Comparison of ENCODE assay signal across 8 cellular contexts in genomic region chr17:50680543-50681259, GRCh38. TPM values are rescaled to one million over a fixed set of nuclear protein-coding genes. Genes with fewer than 3 reads are reported as not detected.
A peak's percentile ranks its signal among the peaks of the same experiment; 100 is the strongest.
DNase-seq lines count a peak whose midpoint lies in the region; ATAC-seq, FAIRE-seq and TF ChIP-seq lines count a peak whose summit lies in the region.
"Not testable (repeated sequence)": the region's sequence is repeated elsewhere in the genome, so short reads cannot be mapped to it uniquely, and the experiment has no call there.

No MANE protein-coding gene starts in this region.

- peaks cover 35% of the 10 kb centered on the region for H3K4me1 Mint-ChIP-seq in neural progenitor cell

- in situ Hi-C loops in Panc1 (cut with HindIII; ENCODE audit: low pct_unique_long_range_greater_than_20kb, low sequenced_read_pairs): not testable (repeated sequence)

- H3K36me3 Mint-ChIP-seq in neural progenitor cell: not testable (repeated sequence)

- BruUV-seq in Panc1 (replicated peaks; lab: Mats Ljungman, UMichigan): not testable (repeated sequence)

- H3K4me1 ChIP-seq in A549: peaks cover 99% of the 10 kb centered on the region
- peaks cover 24% of the 10 kb centered on the region for H3K4me1 ChIP-seq in Panc1 (ENCODE audit: control insufficient read depth, insufficient read depth, low read length)
- peaks cover 15% of the 10 kb centered on the region for H3K4me1 ChIP-seq in adipocyte (ENCODE audit: control insufficient read depth, insufficient read depth, low read length)
- peaks cover 20% of the 10 kb centered on the region for H3K4me1 ChIP-seq in colonic mucosa
- H3K4me1 ChIP-seq in kidney (ENCODE audit: control insufficient read depth in 1 of 2, insufficient read depth in 1 of 2, low read depth in 1 of 2, low read length in 2 of 2): not testable (repeated sequence)
- H3K4me1 ChIP-seq in neural progenitor cell: peaks cover 12% of the 10 kb centered on the region
- peaks cover 11% of the 10 kb centered on the region for H3K4me1 ChIP-seq in smooth muscle cell (ENCODE audit: low read depth)

- H3K4me3 ChIP-seq in A549; H7 (ENCODE audit: insufficient read depth, low read depth, low read length); Panc1 (ENCODE audit: low read depth in 2 of 2, low read length in 2 of 2); colonic mucosa; neural progenitor cell; smooth muscle cell: not testable (repeated sequence)
- H3K4me3 ChIP-seq in adipocyte (ENCODE audit: low read length) (peak overlapping the region; percentile 22), kidney (ENCODE audit: low read length in 2 of 2) (peak overlapping the region in 1 of 2 donors; percentile 38)

- WGBS in A549 (ENCODE audit: missing lambda C conversion rate): 65% methylated on average over 12 of the region's 12 CpGs
- 89% methylated on average over 12 of the region's 12 CpGs for WGBS in smooth muscle cell (ENCODE audit: low lambda C conversion rate)

- not testable (repeated sequence) for TF ChIP-seq POLR2A in A549 (IDR thresholded peaks at IDR 0.05; ENCODE audit: low read length)

- not testable (repeated sequence) for H3K36me3 ChIP-seq in H7 (replicated peaks; ENCODE audit: control insufficient read depth, insufficient read depth, low read length); Panc1 (ENCODE audit: control insufficient read depth, insufficient read depth, low read length); colonic mucosa; kidney (ENCODE audit: control insufficient read depth in 1 of 2, insufficient read depth in 2 of 2, low read length in 2 of 2); neural progenitor cell; smooth muscle cell (ENCODE audit: low read depth)
- peaks cover 22% of the 10 kb centered on the region for H3K36me3 ChIP-seq in adipocyte (ENCODE audit: control insufficient read depth, insufficient read depth, low read length, severe bottlenecking)

- DNase-seq in A549 (ENCODE audit: low read depth in 1 of 2, low spot score in 1 of 2); Panc1 (ENCODE audit: low read depth, low spot score); adipocyte (ENCODE audit: low read depth); colonic mucosa; neural progenitor cell (ENCODE audit: low spot score); smooth muscle cell (lab: John Stamatoyannopoulos, UW; ENCODE audit: unreplicated experiment): not testable (repeated sequence)
- DNase-seq in H7: peak; percentile 10
- peak; percentile 27 for DNase-seq in kidney

- not testable (repeated sequence) for TF ChIP-seq CTCF in A549 (IDR thresholded peaks at IDR 0.05); Panc1 (IDR thresholded peaks at IDR 0.05); colonic mucosa (IDR thresholded peaks at IDR 0.05); kidney (IDR thresholded peaks at IDR 0.05; ENCODE audit: borderline replicate concordance, extremely low read depth, insufficient read depth); neural progenitor cell (IDR thresholded peaks at IDR 0.05); smooth muscle cell (IDR thresholded peaks at IDR 0.05; ENCODE audit: borderline replicate concordance, insufficient read depth, poor library complexity, severe bottlenecking)

- H2AFZ ChIP-seq in neural progenitor cell (replicated peaks) (peak overlapping the region; percentile 70), smooth muscle cell (ENCODE audit: low read depth) (peak overlapping the region; percentile 34)

- FAIRE-seq in A549 (lab: Jason Lieb, UNC); kidney (lab: Jason Lieb, UNC): not testable (repeated sequence)

- not testable (repeated sequence) for TF ChIP-seq EP300 in A549 (IDR thresholded peaks at IDR 0.05)

- peaks cover 19% of the 10 kb centered on the region for H3F3A ChIP-seq in neural progenitor cell (ENCODE audit: low read depth)
- not testable (repeated sequence) for H3F3A ChIP-seq in smooth muscle cell (ENCODE audit: low read depth)

- peaks cover 16% of the 10 kb centered on the region for H3K27me3 Mint-ChIP-seq in neural progenitor cell (ENCODE audit: insufficient read depth, low read depth)

- not testable (repeated sequence) for H3K27me3 ChIP-seq in H7 (ENCODE audit: control insufficient read depth, insufficient read depth, low read length); Panc1 (ENCODE audit: control insufficient read depth, insufficient read depth, low read length); adipocyte (replicated peaks; ENCODE audit: control insufficient read depth, insufficient read depth, low read length); colonic mucosa; neural progenitor cell; smooth muscle cell (ENCODE audit: low read depth)

- not testable (repeated sequence) for H3K79me2 ChIP-seq in neural progenitor cell (ENCODE audit: low read depth); smooth muscle cell (ENCODE audit: low read depth)

- not testable (repeated sequence) for H4K20me1 ChIP-seq in neural progenitor cell (ENCODE audit: low read depth); smooth muscle cell (ENCODE audit: low read depth)

- peak overlapping the region; percentile 22; the same call in 2 of the 3 replicates for H3K4me2 ChIP-seq in A549
- not testable (repeated sequence) for H3K4me2 ChIP-seq in neural progenitor cell, smooth muscle cell

- H3K9ac ChIP-seq in adipocyte (ENCODE audit: low read length): peak overlapping the region; percentile 56
- H3K9ac ChIP-seq in colonic mucosa (ENCODE audit: low read depth in 2 of 2, low read length in 2 of 2); kidney (ENCODE audit: low read length in 2 of 2); neural progenitor cell; smooth muscle cell (ENCODE audit: low read depth): not testable (repeated sequence)

- not testable (repeated sequence) for ATAC-seq in A549
- peak; percentile 4; the same call in 1 of the 2 replicates for ATAC-seq in Panc1

- not testable (repeated sequence) for H3K9me3 Mint-ChIP-seq in neural progenitor cell

- peak overlapping the region; percentile 29 for H3K27ac Mint-ChIP-seq in neural progenitor cell

- intact Hi-C loops in Panc1 (cut with micrococcal nuclease; ENCODE audit: unreplicated experiment): not testable (repeated sequence)
- intact Hi-C loops in colonic mucosa (cut with DNase I): loop anchor here (5.0 kb wide), 1 partner anchor 48 kb away; the partner anchor contains the start of gene ABCC3
- intact Hi-C loops in kidney (cut with DNase I): loop anchor here (10.0 kb wide), 1 partner anchor 46 kb away; the partner anchor contains the start of gene ABCC3

- not testable (repeated sequence) for TF ChIP-seq RAD21 in A549 (conservative IDR thresholded peaks at IDR 0.05 in 1 of 2, IDR thresholded peaks at IDR 0.05 in 1 of 2)

- CTCF ChIA-PET in A549 (lab: Yijun Ruan, JAX): interaction anchor here (0.7 to 52.6 kb wide), 10 partner anchors 7 to 172 kb away, joined by 3 to 2097 read pairs (median 7); partner anchors contain the start of genes ABCC3 and SPATA20
- CTCF ChIA-PET in Panc1 (lab: Charles Lee): interaction anchor here (0.6 to 1.3 kb wide), 4 partner anchors 14 to 53 kb away, joined by 3 read pairs; no protein-coding TSS in a partner anchor

- POLR2A ChIA-PET in A549 (lab: Yijun Ruan, JAX): interaction anchor here (0.6 to 1.7 kb wide), 2 partner anchors 16 to 19 kb away, joined by 3 to 5 read pairs; no protein-coding TSS in a partner anchor
- POLR2A ChIA-PET in Panc1 (lab: Charles Lee): not testable (repeated sequence)

- not testable (repeated sequence) for H3K9me3 ChIP-seq in A549; Panc1 (ENCODE audit: control insufficient read depth, insufficient read depth, low read depth, low read length); adipocyte (ENCODE audit: control insufficient read depth, low read length); colonic mucosa; kidney (ENCODE audit: control insufficient read depth in 1 of 2, low read length in 2 of 2); neural progenitor cell (ENCODE audit: low read depth); smooth muscle cell (replicated peaks; ENCODE audit: low read depth)

- peak overlapping the region; percentile 40 for H3K4me3 Mint-ChIP-seq in neural progenitor cell

- H3K27ac ChIP-seq in A549: peak overlapping the region; percentile 97 to 98
- H3K27ac ChIP-seq in Panc1 (ENCODE audit: low read length): peak overlapping the region; percentile 52
- peak overlapping the region; percentile 33 for H3K27ac ChIP-seq in colonic mucosa
- H3K27ac ChIP-seq in kidney (ENCODE audit: low read depth in 2 of 2, low read length in 2 of 2); neural progenitor cell; smooth muscle cell (ENCODE audit: low read depth): not testable (repeated sequence)

RNA-seq across cellular contexts. Expression of gene ANKRD40, which starts 27.0 kb away (rescaled TPM):
- polyA plus RNA-seq in A549 (2011; rRNA removed) (68.5 and 84.3 TPM in 2 replicates), A549 (2017; fragmentation: RNase III; extraction: RNeasy Plus Mini Kit Qiagen cat#74134 plus additional on column Dnase treatment) (44.2 to 55.2 TPM (median 50.1 TPM) in 3 replicates), kidney (ENCODE audit: insufficient read depth, low read depth, low replicate concordance) (15.8 TPM), smooth muscle cell (8.2 and 10.1 TPM in 2 replicates)
- 31.1 and 36.1 TPM in 2 replicates for polyA plus RNA-seq in A549 (2012; cell fraction: cytosol; rRNA removed)
- 20.0 and 27.7 TPM in 2 replicates for polyA plus RNA-seq in A549 (2012; cell fraction: nucleus; rRNA removed)
- polyA minus RNA-seq in A549 (2011; rRNA and poly(A)+ RNA removed): 31.0 and 37.0 TPM in 2 replicates
- 42.0 and 46.0 TPM in 2 replicates for total RNA-seq in H7 (2014; rRNA removed; shearing (Covaris generic))
- total RNA-seq in Panc1 (2021; ENCODE audit: unreplicated experiment) (57.2 TPM), colonic mucosa (10 to 100 TPM; 20.1 to 25.1 TPM), kidney (37.6 TPM), neural progenitor cell (ENCODE audit: low replicate concordance) (50.6 and 53.4 TPM in 2 replicates), smooth muscle cell (17.6 and 19.5 TPM in 2 replicates)
- polyA plus RNA-seq in Panc1 (2012; ENCODE audit: insufficient read length): 28.2 TPM

RNA-seq across cellular contexts. Expression of gene LUC7L3, which starts 38.7 kb away (rescaled TPM):
- polyA plus RNA-seq in A549 (2011; rRNA removed) (117 and 209 TPM in 2 replicates), A549 (2017; fragmentation: RNase III; extraction: RNeasy Plus Mini Kit Qiagen cat#74134 plus additional on column Dnase treatment) (165 to 211 TPM (median 207 TPM) in 3 replicates), kidney (ENCODE audit: insufficient read depth, low read depth, low replicate concordance) (74.3 TPM), smooth muscle cell (75.9 and 110 TPM in 2 replicates)
- 49.5 and 58.7 TPM in 2 replicates for polyA plus RNA-seq in A549 (2012; cell fraction: cytosol; rRNA removed)
- 125 and 135 TPM in 2 replicates for polyA plus RNA-seq in A549 (2012; cell fraction: nucleus; rRNA removed)
- 15.6 and 16.2 TPM in 2 replicates for polyA minus RNA-seq in A549 (2011; rRNA and poly(A)+ RNA removed)
- 45.4 and 76.9 TPM in 2 replicates for total RNA-seq in H7 (2014; rRNA removed; shearing (Covaris generic))
- total RNA-seq in Panc1 (2021; ENCODE audit: unreplicated experiment) (136 TPM), colonic mucosa (10 to 100 TPM; 73.0 to 88.3 TPM), kidney (91.9 TPM), neural progenitor cell (ENCODE audit: low replicate concordance) (245 and 374 TPM in 2 replicates), smooth muscle cell (59.6 and 77.8 TPM in 2 replicates)
- polyA plus RNA-seq in Panc1 (2012; ENCODE audit: insufficient read length): 97.6 TPM

RNA-seq across cellular contexts. Expression of gene ABCC3, which starts 46.0 kb away (rescaled TPM):
- 342 and 442 TPM in 2 replicates for polyA plus RNA-seq in A549 (2011; rRNA removed)
- 157 and 189 TPM in 2 replicates for polyA plus RNA-seq in A549 (2012; cell fraction: cytosol; rRNA removed)
- 1,165 and 1,226 TPM in 2 replicates for polyA plus RNA-seq in A549 (2012; cell fraction: nucleus; rRNA removed)
- polyA plus RNA-seq in A549 (2017; fragmentation: RNase III; extraction: RNeasy Plus Mini Kit Qiagen cat#74134 plus additional on column Dnase treatment): 225 to 288 TPM (median 248 TPM) in 3 replicates
- polyA minus RNA-seq in A549 (2011; rRNA and poly(A)+ RNA removed): 586 and 639 TPM in 2 replicates
- 0.33 and 0.48 TPM in 2 replicates for total RNA-seq in H7 (2014; rRNA removed; shearing (Covaris generic))
- total RNA-seq in Panc1 (2021; ENCODE audit: unreplicated experiment): 128 TPM
- polyA plus RNA-seq in Panc1 (2012; ENCODE audit: insufficient read length): 188 TPM
- 100 to 1,000 TPM; 187 to 226 TPM for total RNA-seq in colonic mucosa
- total RNA-seq in kidney: 156 TPM
- 9.3 TPM for polyA plus RNA-seq in kidney (ENCODE audit: insufficient read depth, low read depth, low replicate concordance)
- 0.22 TPM in 1 of 2 replicates, not detected in the other for total RNA-seq in neural progenitor cell (ENCODE audit: low replicate concordance)
- 1.3 and 4.3 TPM in 2 replicates for total RNA-seq in smooth muscle cell
- polyA plus RNA-seq in smooth muscle cell: 1.3 and 6.3 TPM in 2 replicates

Comparison
In these comparisons a context has a peak if more than half of its experiments do, and no peak if none do; other contexts are left out.
1. RNA of gene ABCC3, which starts 46.0 kb away (total RNA-seq): 187 to 226 TPM in colonic mucosa, 156 TPM in kidney (single experiment) and 128 TPM in Panc1 (single experiment); 1.3 to 4.3 TPM in smooth muscle cell, 0.33 to 0.48 TPM in H7 and 0.22 TPM in neural progenitor cell; every median in the first group is over 10 times any median in the second.